8 cellular contexts compared by ENCODE assay signal in genomic region chr17:59827721-59828477, GRCh38.
DNase-seq lines count a peak whose midpoint lies in the region; TF ChIP-seq lines count a peak whose summit lies in the region.
"Had no signal": no experiment of that assay in that cellular context is flagged by ENCODE, and none has a peak within 500 bp of the region (broad histone marks: within the 10 kb centered on the region; RNA-seq: fewer than 3 reads in every experiment).

No MANE protein-coding gene starts in this region.

- peaks cover 40% of the 10 kb centered on the region for H3F3A ChIP-seq in smooth muscle cell (ENCODE audit: low read depth)

- peak; percentile 61 for DNase-seq in OCI-M1 (lab: John Stamatoyannopoulos, UW)
- DNase-seq in epithelial cell of prostate (ENCODE audit: low read depth, low spot score), result no peak
- DNase-seq in smooth muscle cell (lab: John Stamatoyannopoulos, UW; ENCODE audit: unreplicated experiment), result no peak
- DNase-seq in AG08396 (ENCODE audit: low spot score), result no peak
- DNase-seq in stimulated activated CD4-positive, alpha-beta T cell treated with anti-CD3 and anti-CD28 coated beads, Interleukin-2, amount 100 ng/mL, for 24 hours, result no peak
- DNase-seq in AG08395 (ENCODE audit: low spot score), result no peak

- WGBS in smooth muscle cell (ENCODE audit: low lambda C conversion rate), result 80% methylated on average over 5 of the region's 5 CpGs

- peaks cover 23% of the 10 kb centered on the region for H3K4me1 ChIP-seq in smooth muscle cell (ENCODE audit: low read depth)

- no peak overlapping the region for H2AFZ ChIP-seq in smooth muscle cell (ENCODE audit: low read depth)

- no peaks in the 10 kb centered on the region for H3K9me3 ChIP-seq in smooth muscle cell (replicated peaks; ENCODE audit: low read depth)

- H3K36me3 ChIP-seq in smooth muscle cell (ENCODE audit: low read depth), result no peaks in the 10 kb centered on the region

- peak overlapping the region; percentile 73 for H3K9ac ChIP-seq in smooth muscle cell (ENCODE audit: low read depth)

- H4K20me1 ChIP-seq in smooth muscle cell (ENCODE audit: low read depth), result no peaks in the 10 kb centered on the region

- H3K4me3 ChIP-seq in smooth muscle cell, result no peak overlapping the region
- H3K4me3 ChIP-seq: lung had no signal

- H3K4me2 ChIP-seq in smooth muscle cell, result peak overlapping the region; percentile 80

- H3K27me3 ChIP-seq in smooth muscle cell (ENCODE audit: low read depth), result no peaks in the 10 kb centered on the region

- TF ChIP-seq POLR2A in GM19193 (IDR thresholded peaks at IDR 0.05; ENCODE audit: extremely low read depth, insufficient read depth, insufficient read length), result peak; percentile 60

- H3K27ac ChIP-seq in epithelial cell of prostate (peak overlapping the region; percentile 98), smooth muscle cell (ENCODE audit: low read depth) (peak overlapping the region; percentile 98)

- no peak for TF ChIP-seq CTCF in smooth muscle cell (IDR thresholded peaks at IDR 0.05; ENCODE audit: borderline replicate concordance, insufficient read depth, poor library complexity, severe bottlenecking)

- H3K79me2 ChIP-seq in smooth muscle cell (ENCODE audit: low read depth), result peaks cover 27% of the 10 kb centered on the region
